ENCODE assay signal across 20 cellular contexts in the genomic region with DNA sequence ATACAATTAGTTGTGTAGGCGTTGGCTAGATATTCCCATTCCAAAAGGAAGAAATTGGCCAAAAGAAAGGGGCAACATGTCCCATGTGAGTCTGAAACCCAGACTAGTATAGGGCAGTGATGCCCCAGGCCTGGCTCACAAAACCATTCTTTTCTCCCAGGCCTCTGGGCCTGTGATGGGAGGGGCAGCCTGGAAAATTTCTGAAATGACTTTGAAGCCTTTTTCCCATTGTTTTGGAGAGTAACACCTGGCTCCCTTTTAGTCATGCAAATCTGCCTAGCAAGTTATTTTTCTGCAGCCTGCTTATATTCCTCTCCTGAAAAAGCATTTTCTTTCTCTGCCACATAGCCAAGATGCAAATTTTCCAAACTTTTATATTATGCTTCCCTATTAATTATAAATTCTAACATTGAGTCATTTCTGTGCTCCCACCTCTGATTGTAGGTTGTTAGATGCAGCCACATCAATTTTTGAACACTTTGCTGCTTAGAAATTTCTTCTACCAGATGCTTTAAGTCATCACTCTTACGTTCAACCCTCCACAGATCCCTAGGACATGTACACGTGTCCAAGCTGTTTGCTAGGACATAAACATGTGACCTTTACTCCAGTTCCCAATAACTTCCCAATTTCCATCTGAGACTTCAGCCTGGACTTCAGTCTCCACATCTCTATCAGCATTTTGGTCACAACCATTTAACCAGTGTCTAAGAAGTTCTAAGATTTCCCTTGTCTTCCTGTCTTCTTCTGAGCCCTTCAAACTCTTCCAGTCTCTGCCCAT.
A peak's percentile ranks its signal among the peaks of the same experiment; 100 is the strongest.
DNase-seq lines count a peak whose midpoint lies in the region; ATAC-seq and TF ChIP-seq lines count a peak whose summit lies in the region.
"Had no signal": no experiment of that assay in that cellular context is flagged by ENCODE, and none has a peak within 500 bp of the region (broad histone marks: within the 10 kb centered on the region; RNA-seq: fewer than 3 reads in every experiment).

No MANE protein-coding gene starts in this region.

- 93 to 97% methylated on average over 3 of the region's 3 CpGs for WGBS in endodermal cell (ENCODE audit: insufficient coverage in 1 of 2, insufficient read length in 1 of 2), 2 experiments

- no peaks in the 10 kb centered on the region for H3K36me3 ChIP-seq in endodermal cell (ENCODE audit: control insufficient read depth, insufficient read depth, low read length)

- DNase-seq in NCI-H2171 treated with DMSO at 0.1 percent for 48 hours (lab: John Stamatoyannopoulos, UW), result peak; percentile 29
- no peak for DNase-seq in NCI-H2171 (lab: John Stamatoyannopoulos, UW)
- peak; percentile 56 for DNase-seq in endodermal cell
- DNase-seq in iPS-NIHi11 (ENCODE audit: low spot score), result peak; percentile 11
- no peak for DNase-seq in EL
- no peak for DNase-seq in activated CD4-positive, alpha-beta T cell treated with anti-CD3 and anti-CD28 coated beads for 4 hours
- DNase-seq: DMS153, DND-41, GM23248, Karpas-422, NCI-H1092, NCI-H1417 treated with DMSO at 0.1 percent for 48 hours, NCI-H1694 treated with DMSO at 0.1 percent for 48 hours, NCI-H2081, NCI-H2227 treated with DMSO at 0.1 percent for 48 hours, NCI-H526 treated with DMSO at 0.1 percent for 48 hours, SHP77 had no signal

- no peak for TF ChIP-seq CTCF in endodermal cell (conservative IDR thresholded peaks at IDR 0.05)

- H3K4me1 ChIP-seq in endodermal cell (ENCODE audit: control insufficient read depth, insufficient read depth, low read length), result no peaks in the 10 kb centered on the region

- H3K36me3 Mint-ChIP-seq in endodermal cell (ENCODE audit: low read depth), result no peaks in the 10 kb centered on the region

- no peak overlapping the region for H3K4me3 ChIP-seq in endodermal cell (ENCODE audit: low read length)
- H3K4me3 ChIP-seq: GM23248 had no signal

- H3K9me3 ChIP-seq in endodermal cell (ENCODE audit: control insufficient read depth, low read length), result no peaks in the 10 kb centered on the region

- H3K4me3 Mint-ChIP-seq in endodermal cell, result no peak overlapping the region

- no peak overlapping the region for H3K27ac Mint-ChIP-seq in endodermal cell

- no peak overlapping the region for H3K9ac ChIP-seq in endodermal cell (ENCODE audit: extremely low read depth, low read length, poor library complexity, severe bottlenecking)
- H3K9ac ChIP-seq: GM23248 had no signal

- ATAC-seq in HG03378 (IDR thresholded peaks at IDR 0.05; ENCODE audit: unreplicated experiment), result no peak
- ATAC-seq: HCT116 had no signal

- no peaks in the 10 kb centered on the region for H3K27me3 ChIP-seq in endodermal cell (ENCODE audit: control insufficient read depth, insufficient read depth, low read length, poor library complexity, severe bottlenecking)

- no peaks in the 10 kb centered on the region for H3K27me3 Mint-ChIP-seq in endodermal cell (ENCODE audit: insufficient read depth)

- H3K4me1 Mint-ChIP-seq in endodermal cell, result no peaks in the 10 kb centered on the region

- no peaks in the 10 kb centered on the region for H3K9me3 Mint-ChIP-seq in endodermal cell

- no peak overlapping the region for H3K27ac ChIP-seq in endodermal cell (ENCODE audit: low read depth, low read length)
- H3K27ac ChIP-seq: GM23248, RWPE1 had no signal

Comparison
In these comparisons a context has a peak if more than half of its experiments do, and no peak if none do; other contexts are left out.
1. DNase-seq: peak in NCI-H2171 treated with DMSO at 0.1 percent for 48 hours (single experiment), endodermal cell (single experiment) and iPS-NIHi11 (single experiment); none in NCI-H2171 (single experiment), EL (single experiment) and activated CD4-positive, alpha-beta T cell treated with anti-CD3 and anti-CD28 coated beads for 4 hours (0 of 2).